25 cellular contexts compared by ENCODE assay signal in genomic region chr15:85045615-85046014, GRCh38.
DNase-seq lines count a peak whose midpoint lies in the region; ATAC-seq and TF ChIP-seq lines count a peak whose summit lies in the region.
"Had no signal": no experiment of that assay in that cellular context is flagged by ENCODE, and none has a peak within 500 bp of the region (broad histone marks: within the 10 kb centered on the region; RNA-seq: fewer than 3 reads in every experiment).

No MANE protein-coding gene starts in this region.

- H2AFZ ChIP-seq in PC-3 (ENCODE audit: low read length) = no peak overlapping the region

- in situ Hi-C loops in gastrocnemius medialis (cut with MboI; ENCODE audit: low sequenced_read_pairs in 4 of 4) = loop anchor here in 2 of 4 donors (10.0 kb wide), 2 partner anchors 451 to 461 kb away; no protein-coding TSS in a partner anchor
- in situ Hi-C loops in GM13976 (cut with MboI; ENCODE audit: low sequenced_read_pairs, unreplicated experiment) = loop anchor here (10.0 kb wide), 1 partner anchor 91 kb away; no protein-coding TSS in a partner anchor

- no peak for TF ChIP-seq CTCF in PC-3 (conservative IDR thresholded peaks at IDR 0.05; ENCODE audit: low read depth, low read length)
- no peak for TF ChIP-seq CTCF in dorsolateral prefrontal cortex (IDR thresholded peaks at IDR 0.05 in 54 of 56, conservative IDR thresholded peaks at IDR 0.05 in 2 of 56; ENCODE audit: low read depth in 1 of 56, partially characterized antibody in 56 of 56)
- no peak for TF ChIP-seq CTCF in gastrocnemius medialis (IDR thresholded peaks at IDR 0.05 in 4 of 5, conservative IDR thresholded peaks at IDR 0.05 in 1 of 5)
- TF ChIP-seq CTCF in GM13976 (IDR thresholded peaks at IDR 0.05; ENCODE audit: borderline replicate concordance, control extremely low read depth, extremely low read depth, insufficient read depth, missing control alignments) = no peak
- TF ChIP-seq CTCF in testis (IDR thresholded peaks at IDR 0.05) = no peak

- 87 to 88% methylated on average over 1 of the region's 1 CpG for WGBS in testis, 2 donors

- no peak for ATAC-seq in PC-3
- no peak for ATAC-seq in gastrocnemius medialis
- ATAC-seq: activated T-cell treated with anti-CD3 and anti-CD28 coated beads, Interleukin-2, amount 50 U/mL, for 72 hours; left cardiac atrium; natural killer cell; right lobe of liver had no signal

- no peak for DNase-seq in CD4-positive, alpha-beta memory T cell
- DNase-seq in PC-3 (no peak), dorsolateral prefrontal cortex (no peak), gastrocnemius medialis (no peak), C1 segment of cervical spinal cord (lab: John Stamatoyannopoulos, UW) (no peak), GM13976 (ENCODE audit: low spot score) (no peak), NOMO-1 (lab: John Stamatoyannopoulos, UW; ENCODE audit: unreplicated experiment in 2 of 2) (no peak), testis (no peak)
- DNase-seq: activated CD4-positive, alpha-beta T cell treated with anti-CD3 and anti-CD28 coated beads for 4 hours; activated naive CD4-positive, alpha-beta T cell treated with anti-CD3 and anti-CD28 coated beads for 36 hours; activated T-cell treated with anti-CD3 and anti-CD28 coated beads, Interleukin-2, amount 50 U/mL, for 72 hours; Caco-2; DMS79 treated with DMSO at 0.1 percent for 48 hours; H7; head of caudate nucleus; left cardiac atrium; MV-4-11; natural killer cell; NCI-H1694; NCI-H2171 treated with DMSO at 0.1 percent for 48 hours; right lobe of liver; stimulated activated naive CD4-positive, alpha-beta T cell treated with Interleukin-2 at 50 U/mL for 16 hours had no signal

- no peaks in the 10 kb centered on the region for H3K9me3 ChIP-seq in CD4-positive, alpha-beta memory T cell (ENCODE audit: control insufficient read depth in 1 of 2, low read length in 2 of 2)
- H3K9me3 ChIP-seq in PC-3 (ENCODE audit: low read length) = no peaks in the 10 kb centered on the region
- no peaks in the 10 kb centered on the region for H3K9me3 ChIP-seq in gastrocnemius medialis
- H3K9me3 ChIP-seq in testis = no peaks in the 10 kb centered on the region
- H3K9me3 ChIP-seq: Caco-2, right lobe of liver had no signal

- POLR2A ChIA-PET in CD4-positive, alpha-beta memory T cell (lab: Charles Lee; ENCODE audit: partially characterized antibody) = interaction anchor here (2.3 kb wide), 1 partner anchor 65 kb away, joined by 15 read pairs; the partner anchor contains the start of gene PDE8A
- POLR2A ChIA-PET in PC-3 (lab: Charles Lee; ENCODE audit: unreplicated experiment) = no interaction called here

- intact Hi-C loops in CD4-positive, alpha-beta memory T cell (cut with micrococcal nuclease) = no loop called here
- intact Hi-C loops in PC-3 (cut with micrococcal nuclease) (no loop called here), dorsolateral prefrontal cortex (cut with DNase I) (loop anchor here (2.0 to 10.0 kb wide), 7 partner anchors 47 to 451 kb away; partner anchors contain the start of genes PDE8A (in 1 of the 2) and ZSCAN2 (in 1 of the 2)), gastrocnemius medialis (cut with DNase I; ENCODE audit: low total_unique reads) (loop anchor here (2.0 to 10.0 kb wide), 2 partner anchors 65 to 461 kb away; partner anchors contain the start of gene PDE8A), testis (cut with DNase I; ENCODE audit: low total_unique reads) (loop anchor here (10.0 kb wide), 1 partner anchor 91 kb away; no protein-coding TSS in a partner anchor)

- no peaks in the 10 kb centered on the region for H3K9me2 ChIP-seq in PC-3 (replicated peaks; ENCODE audit: low read length)

- H3K27ac ChIP-seq in CD4-positive, alpha-beta memory T cell (ENCODE audit: low read depth, low read length) = no peak overlapping the region
- peak overlapping the region; percentile 98 for H3K27ac ChIP-seq in PC-3 (ENCODE audit: low read length)
- H3K27ac ChIP-seq in dorsolateral prefrontal cortex = peak overlapping the region in 58 of 59 donors; percentile 14 to 95 (median 87)
- peak overlapping the region; percentile 54 to 76 (median 71) for H3K27ac ChIP-seq in gastrocnemius medialis
- no peak overlapping the region for H3K27ac ChIP-seq in testis
- H3K27ac ChIP-seq: KMS-11 had no signal

- peaks cover 12% of the 10 kb centered on the region for H3K4me1 ChIP-seq in CD4-positive, alpha-beta memory T cell (ENCODE audit: insufficient read depth, low read length)
- peaks cover 51% of the 10 kb centered on the region for H3K4me1 ChIP-seq in PC-3 (ENCODE audit: insufficient read depth, low read length)
- peaks cover 26 to 29% of the 10 kb centered on the region in 2 donors for H3K4me1 ChIP-seq in gastrocnemius medialis
- no peaks in the 10 kb centered on the region for H3K4me1 ChIP-seq in testis

- H3K79me2 ChIP-seq in PC-3 (ENCODE audit: low read length) = peaks cover 84% of the 10 kb centered on the region

- H3K36me3 ChIP-seq in CD4-positive, alpha-beta memory T cell (ENCODE audit: insufficient read depth, low read length) = no peaks in the 10 kb centered on the region
- H3K36me3 ChIP-seq in PC-3 (ENCODE audit: low read depth, low read length) (no peaks in the 10 kb centered on the region; the same call in 1 of the 2 replicates), gastrocnemius medialis (no peaks in the 10 kb centered on the region), testis (ENCODE audit: low read depth, missing control alignments) (no peaks in the 10 kb centered on the region)
- H3K36me3 ChIP-seq: right lobe of liver had no signal

- no peak overlapping the region for H3K4me3 ChIP-seq in CD4-positive, alpha-beta memory T cell (ENCODE audit: low read length in 2 of 2)
- H3K4me3 ChIP-seq in PC-3 (ENCODE audit: low read length) (no peak overlapping the region), dorsolateral prefrontal cortex (no peak overlapping the region), gastrocnemius medialis (no peak overlapping the region), testis (no peak overlapping the region)
- H3K4me3 ChIP-seq: right lobe of liver had no signal

- TF ChIP-seq POLR2A in gastrocnemius medialis (IDR thresholded peaks at IDR 0.05) (no peak), testis (IDR thresholded peaks at IDR 0.05) (no peak)

- no peak overlapping the region for H3K4me3 Mint-ChIP-seq in CD4-positive, alpha-beta memory T cell
- H3K4me3 Mint-ChIP-seq: activated naive CD4-positive, alpha-beta T cell treated with anti-CD3 and anti-CD28 coated beads for 36 hours; activated T-cell treated with anti-CD3 and anti-CD28 coated beads, Interleukin-2, amount 50 U/mL, for 72 hours; dendritic cell treated with granulocyte-macrophage colony-stimulating factor and Interleukin-4, amounts not matched to agents 40 ng/mL and 50 ng/mL, for 4 days; natural killer cell; type B pancreatic cell had no signal

- H3K9me3 Mint-ChIP-seq in CD4-positive, alpha-beta memory T cell = no peaks in the 10 kb centered on the region
- H3K9me3 Mint-ChIP-seq: activated naive CD4-positive, alpha-beta T cell treated with anti-CD3 and anti-CD28 coated beads for 36 hours; activated T-cell treated with anti-CD3 and anti-CD28 coated beads, Interleukin-2, amount 50 U/mL, for 72 hours; dendritic cell treated with granulocyte-macrophage colony-stimulating factor and Interleukin-4, amounts not matched to agents 40 ng/mL and 50 ng/mL, for 4 days; natural killer cell; type B pancreatic cell had no signal

- H3K36me3 Mint-ChIP-seq in CD4-positive, alpha-beta memory T cell = peaks cover 0 to 4% of the 10 kb centered on the region in 2 donors
- H3K36me3 Mint-ChIP-seq: natural killer cell, type B pancreatic cell had no signal

- peaks cover 12% of the 10 kb centered on the region for H3F3A ChIP-seq in PC-3 (ENCODE audit: low read length, unreplicated experiment)

- H3K27ac Mint-ChIP-seq in CD4-positive, alpha-beta memory T cell = peak overlapping the region in 4 of 7 donors; percentile 25 to 43 (median 34)
- H3K27ac Mint-ChIP-seq: activated naive CD4-positive, alpha-beta T cell treated with anti-CD3 and anti-CD28 coated beads for 36 hours; activated T-cell treated with anti-CD3 and anti-CD28 coated beads, Interleukin-2, amount 50 U/mL, for 72 hours; dendritic cell treated with granulocyte-macrophage colony-stimulating factor and Interleukin-4, amounts not matched to agents 40 ng/mL and 50 ng/mL, for 4 days; type B pancreatic cell had no signal

- peak overlapping the region; percentile 86 for H3K9ac ChIP-seq in PC-3 (ENCODE audit: low read length)
- H3K9ac ChIP-seq: KMS-11 had no signal

- CTCF ChIA-PET in CD4-positive, alpha-beta memory T cell (lab: Charles Lee; ENCODE audit: partially characterized antibody) = interaction anchor here (0.7 to 3.6 kb wide), 9 partner anchors 14 to 458 kb away, joined by 4 to 46 read pairs (median 9); no protein-coding TSS in a partner anchor
- CTCF ChIA-PET in PC-3 (lab: Charles Lee) = interaction anchor here (0.8 kb wide), 1 partner anchor 64 kb away, joined by 3 read pairs; no protein-coding TSS in a partner anchor

- peak overlapping the region; percentile 80; the same call in 1 of the 2 replicates for H3K4me2 ChIP-seq in PC-3 (ENCODE audit: low read length)
- H3K4me2 ChIP-seq: KMS-11 had no signal

- BruUV-seq in PC-3 (replicated peaks; lab: Mats Ljungman, UMichigan) = no TSS peak

- H4K20me1 ChIP-seq in PC-3 (ENCODE audit: low read length) = no peaks in the 10 kb centered on the region

- no peaks in the 10 kb centered on the region for H3K27me3 ChIP-seq in CD4-positive, alpha-beta memory T cell (ENCODE audit: insufficient read depth, low read length)
- no peaks in the 10 kb centered on the region for H3K27me3 ChIP-seq in PC-3 (ENCODE audit: low read length)
- no peaks in the 10 kb centered on the region for H3K27me3 ChIP-seq in dorsolateral prefrontal cortex
- no peaks in the 10 kb centered on the region for H3K27me3 ChIP-seq in gastrocnemius medialis
- no peaks in the 10 kb centered on the region for H3K27me3 ChIP-seq in testis
- H3K27me3 ChIP-seq: right lobe of liver had no signal

- peaks cover 21 to 47% (median 24%) of the 10 kb centered on the region in 4 donors for H3K4me1 Mint-ChIP-seq in CD4-positive, alpha-beta memory T cell

- no peaks in the 10 kb centered on the region for H3K27me3 Mint-ChIP-seq in CD4-positive, alpha-beta memory T cell
- H3K27me3 Mint-ChIP-seq: dendritic cell treated with granulocyte-macrophage colony-stimulating factor and Interleukin-4, amounts not matched to agents 40 ng/mL and 50 ng/mL, for 4 days; type B pancreatic cell had no signal

Comparison
In these comparisons a context has a peak if more than half of its experiments do, and no peak if none do; other contexts are left out.
1. H3K27ac ChIP-seq: peak in PC-3 (single experiment), dorsolateral prefrontal cortex (58 of 59) and gastrocnemius medialis (4 of 4); none in CD4-positive, alpha-beta memory T cell (single experiment) and testis (0 of 2).
2. intact Hi-C loops: an anchor here in dorsolateral prefrontal cortex (2.0 to 10.0 kb wide), gastrocnemius medialis (2.0 to 10.0 kb wide) and testis (10.0 kb wide); none called in CD4-positive, alpha-beta memory T cell and PC-3.